20 cellular contexts compared by ENCODE assay signal in the genomic region with DNA sequence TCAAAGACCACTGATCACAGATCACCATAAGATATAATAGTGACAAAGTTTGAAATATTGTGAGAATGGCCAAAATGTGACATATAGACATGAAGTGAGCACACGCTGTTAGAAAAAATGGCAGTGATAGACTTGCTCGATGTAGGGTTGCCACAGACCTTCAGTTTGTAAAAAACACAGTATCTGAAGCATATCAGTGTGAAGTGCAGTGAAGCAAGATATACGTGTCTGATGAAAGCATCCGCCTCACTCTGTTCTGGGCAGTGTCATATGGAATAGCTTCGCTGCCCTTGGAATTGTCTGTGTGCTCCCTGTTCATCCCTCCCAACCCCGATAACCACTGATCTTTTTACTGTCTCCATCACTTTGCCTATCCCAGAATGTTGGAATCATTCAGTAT.
"Had no signal": no experiment of that assay in that cellular context is flagged by ENCODE, and none has a peak within 500 bp of the region (broad histone marks: within the 10 kb centered on the region; RNA-seq: fewer than 3 reads in every experiment).

No MANE protein-coding gene starts in this region.

- H3K27me3 ChIP-seq: hepatocyte, neutrophil had no signal

- H3K27ac ChIP-seq: coronary artery, hepatocyte, neutrophil, WERI-Rb-1 had no signal

- H3K9me3 ChIP-seq: neutrophil had no signal

- H3K27me3 Mint-ChIP-seq: activated CD4-positive, alpha-beta T cell treated with anti-CD3 and anti-CD28 coated beads for 36 hours; activated CD8-positive, alpha-beta T cell treated with anti-CD3 and anti-CD28 coated beads for 36 hours; activated naive CD4-positive, alpha-beta T cell treated with anti-CD3 and anti-CD28 coated beads, Interleukin-2, amount 50 U/mL, for 24 hours; central memory CD8-positive, alpha-beta T cell had no signal

- H3K4me3 ChIP-seq: coronary artery, hepatocyte had no signal

- H3K27ac Mint-ChIP-seq: activated CD4-positive, alpha-beta T cell treated with anti-CD3 and anti-CD28 coated beads for 36 hours; activated CD8-positive, alpha-beta T cell treated with anti-CD3 and anti-CD28 coated beads for 36 hours; activated naive CD4-positive, alpha-beta T cell treated with anti-CD3 and anti-CD28 coated beads, Interleukin-2, amount 50 U/mL, for 24 hours; brain; type B pancreatic cell had no signal

- H3K4me3 Mint-ChIP-seq: activated CD4-positive, alpha-beta T cell treated with anti-CD3 and anti-CD28 coated beads for 36 hours; activated CD8-positive, alpha-beta T cell treated with anti-CD3 and anti-CD28 coated beads for 36 hours; activated naive CD4-positive, alpha-beta T cell treated with anti-CD3 and anti-CD28 coated beads, Interleukin-2, amount 50 U/mL, for 24 hours; activated T-cell treated with anti-CD3 and anti-CD28 coated beads, Interleukin-2, amount 50 U/mL, for 4 hours; brain; central memory CD8-positive, alpha-beta T cell; type B pancreatic cell had no signal

- DNase-seq: activated CD4-positive, alpha-beta T cell treated with anti-CD3 and anti-CD28 coated beads for 36 hours; activated CD8-positive, alpha-beta T cell treated with anti-CD3 and anti-CD28 coated beads for 36 hours; activated effector memory CD4-positive, alpha-beta T cell treated with anti-CD3 and anti-CD28 coated beads, Interleukin-2, amount 50 U/mL, for 16 hours; activated T-cell treated with anti-CD3 and anti-CD28 coated beads, Interleukin-2, amount 50 U/mL, for 4 hours; amniotic stem cell; midbrain; stimulated activated CD4-positive, alpha-beta T cell treated with anti-CD3 and anti-CD28 coated beads, Interleukin-15, amount 100 ng/mL, for 24 hours; stimulated activated CD4-positive, alpha-beta T cell treated with anti-CD3 and anti-CD28 coated beads, Interleukin-4, amount 100 ng/mL, for 1 hour; stimulated activated naive CD8-positive, alpha-beta T cell treated with anti-CD3 and anti-CD28 coated beads, Interleukin-15, Interleukin-2, amounts not matched to agents 100 U/mL and 50 U/mL, for 24 hours; WERI-Rb-1 had no signal

- H3K9me3 Mint-ChIP-seq: activated CD8-positive, alpha-beta T cell treated with anti-CD3 and anti-CD28 coated beads for 36 hours; activated naive CD4-positive, alpha-beta T cell treated with anti-CD3 and anti-CD28 coated beads, Interleukin-2, amount 50 U/mL, for 24 hours; activated T-cell treated with anti-CD3 and anti-CD28 coated beads, Interleukin-2, amount 50 U/mL, for 4 hours; central memory CD8-positive, alpha-beta T cell had no signal

- FAIRE-seq: keratinocyte had no signal

- ATAC-seq: activated CD8-positive, alpha-beta T cell treated with anti-CD3 and anti-CD28 coated beads for 36 hours; activated T-cell treated with anti-CD3 and anti-CD28 coated beads, Interleukin-2, amount 50 U/mL, for 4 hours; esophagus mucosa; left lobe of liver had no signal
